In the genomic region with DNA sequence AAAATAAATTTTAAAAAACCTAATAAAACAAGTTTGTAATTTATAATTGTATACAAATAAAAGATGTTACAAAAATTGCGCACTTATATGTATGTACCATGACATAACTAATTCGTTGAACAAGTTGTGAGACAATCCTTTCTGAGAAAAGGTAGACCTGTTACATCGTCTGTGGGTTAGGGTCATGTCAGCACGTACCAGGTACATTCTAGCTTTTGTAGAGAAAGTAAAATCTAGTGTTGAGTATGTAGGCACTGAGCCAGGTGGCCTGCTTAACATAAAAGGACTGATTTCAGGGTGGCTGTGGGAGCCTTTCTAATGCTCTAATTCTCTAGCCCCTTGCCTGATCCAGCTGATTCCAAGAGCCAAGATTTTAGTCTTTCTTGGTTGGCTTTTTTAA, we compare ENCODE assay signal across 8 cellular contexts. TPM values are rescaled to one million over a fixed set of nuclear protein-coding genes. Genes with fewer than 3 reads are reported as not detected.
A peak's percentile ranks its signal among the peaks of the same experiment; 100 is the strongest.
DNase-seq lines count a peak whose midpoint lies in the region; ATAC-seq, FAIRE-seq and TF ChIP-seq lines count a peak whose summit lies in the region.

No MANE protein-coding gene starts in this region.

- TF ChIP-seq POLR2A in HepG2 (IDR thresholded peaks at IDR 0.05; ENCODE audit: insufficient read depth in 1 of 2, low read depth in 2 of 2, low read length in 2 of 2), result no peak
- no peak for TF ChIP-seq POLR2A in vagina (IDR thresholded peaks at IDR 0.05)

- intact Hi-C loops in left ventricle myocardium superior (cut with micrococcal nuclease) (no loop called here), HepG2 (cut with micrococcal nuclease; ENCODE audit: unreplicated experiment) (loop anchor here (1.0 to 5.0 kb wide), 2 partner anchors 11 to 163 kb away; a partner anchor contains a TSS), vagina (cut with DNase I) (no loop called here)

- H3K27me3 ChIP-seq in right atrium auricular region (no peaks in the 10 kb centered on the region), HepG2 (ENCODE audit: control insufficient read depth in 1 of 2, insufficient read depth in 2 of 2, low read length in 2 of 2) (no peaks in the 10 kb centered on the region), vagina (no peaks in the 10 kb centered on the region)

- peak overlapping the region; percentile 89 for H3K4me2 ChIP-seq in HepG2 (ENCODE audit: low read depth, low read length)

- H3K4me1 ChIP-seq in right atrium auricular region (peaks cover 0 to 27% of the 10 kb centered on the region in 2 donors), HepG2 (ENCODE audit: insufficient read depth, low read length) (peaks cover 44% of the 10 kb centered on the region), vagina (peaks cover 14% of the 10 kb centered on the region)

- peak overlapping the region; percentile 93 for H3K9ac ChIP-seq in HepG2 (ENCODE audit: insufficient read depth, low read depth, low read length)

- H3K4me3 ChIP-seq in right atrium auricular region (peak overlapping the region in 1 of 2 donors; percentile 82), HepG2 (replicated peaks in 1 of 3; ENCODE audit: insufficient read depth in 1 of 3, low read depth in 2 of 3, low read length in 3 of 3) (peak overlapping the region; percentile 75 to 95 (median 86)), vagina (peak overlapping the region; percentile 64 to 98)

- no TSS peak for BruUV-seq in HepG2 (replicated peaks; lab: Mats Ljungman, UMichigan)

- POLR2A ChIA-PET in HepG2 (lab: Yijun Ruan, JAX), result interaction anchor here (0.6 to 7.3 kb wide), 8 partner anchors 10 to 802 kb away, joined by 3 to 147 read pairs (median 8); a partner anchor contains a TSS

- H3K9me3 Mint-ChIP-seq in activated naive CD8-positive, alpha-beta T cell treated with anti-CD3 and anti-CD28 coated beads for 36 hours, result no peaks in the 10 kb centered on the region

- CTCF ChIA-PET in HepG2 (lab: Yijun Ruan, JAX; ENCODE audit: low intra/inter-chr PET ratio, low total read pairs), result no interaction called here

- no peak for DNase-seq in right atrium auricular region (ENCODE audit: low spot score)
- no peak for DNase-seq in left ventricle myocardium superior
- DNase-seq in activated naive CD8-positive, alpha-beta T cell treated with anti-CD3 and anti-CD28 coated beads for 36 hours, result no peak
- no peak for DNase-seq in HepG2 (ENCODE audit: low spot score)
- DNase-seq in vagina (ENCODE audit: extremely low spot score in 2 of 2), result no peak

- H3K27me3 Mint-ChIP-seq in activated naive CD8-positive, alpha-beta T cell treated with anti-CD3 and anti-CD28 coated beads for 36 hours, result no peaks in the 10 kb centered on the region

- H3K79me2 ChIP-seq in HepG2 (ENCODE audit: insufficient read depth, low read length), result no peaks in the 10 kb centered on the region

- TF ChIP-seq RAD21 in HepG2 (CRISPR knock-in tag; IDR thresholded peaks at IDR 0.05), result no peak

- H3K36me3 ChIP-seq in right atrium auricular region (peaks cover 21% of the 10 kb centered on the region), HepG2 (replicated peaks in 1 of 2; ENCODE audit: control insufficient read depth in 1 of 2, insufficient read depth in 2 of 2, low read length in 2 of 2) (peaks cover 11 to 16% of the 10 kb centered on the region in 2 experiments), vagina (peaks cover 0 to 26% of the 10 kb centered on the region in 2 donors)

- H3K9me3 ChIP-seq in right atrium auricular region (no peaks in the 10 kb centered on the region), HepG2 (ENCODE audit: low read length) (no peaks in the 10 kb centered on the region), vagina (no peaks in the 10 kb centered on the region)

- H4K20me1 ChIP-seq in HepG2 (ENCODE audit: insufficient read depth, low read length), result no peaks in the 10 kb centered on the region

- H3K27ac ChIP-seq in right atrium auricular region (peak overlapping the region; percentile 85 to 92), HepG2 (ENCODE audit: extremely low read length, insufficient read depth, low read length) (peak overlapping the region; percentile 94), vagina (peak overlapping the region; percentile 74)

- peaks cover 34% of the 10 kb centered on the region for H3K4me1 Mint-ChIP-seq in activated naive CD8-positive, alpha-beta T cell treated with anti-CD3 and anti-CD28 coated beads for 36 hours

- TF ChIP-seq CTCF in right atrium auricular region (IDR thresholded peaks at IDR 0.05) (no peak), HepG2 (CRISPR knock-in tag; IDR thresholded peaks at IDR 0.05) (no peak), vagina (IDR thresholded peaks at IDR 0.05) (no peak)

- WGBS in HepG2 (ENCODE audit: low lambda C conversion rate), result 63% methylated on average over 4 of the region's 4 CpGs

- TF ChIP-seq EP300 in HepG2 (IDR thresholded peaks at IDR 0.05; ENCODE audit: low read depth in 2 of 2, low read length in 2 of 2) (no peak), HepG2 (CRISPR knock-in tag; IDR thresholded peaks at IDR 0.05; ENCODE audit: borderline replicate concordance) (no peak)

- no peak for ATAC-seq in left ventricle myocardium superior
- ATAC-seq in HepG2, result peak; percentile 4
- ATAC-seq in GM21737 (IDR thresholded peaks at IDR 0.05; ENCODE audit: unreplicated experiment), result no peak
- no peak for ATAC-seq in GM21360 (IDR thresholded peaks at IDR 0.05; ENCODE audit: unreplicated experiment)
- no peak for ATAC-seq in HG03196 (IDR thresholded peaks at IDR 0.05; ENCODE audit: unreplicated experiment)

- no peak for FAIRE-seq in HepG2 (lab: Jason Lieb, UNC)

- peak overlapping the region; percentile 98 for H3K27ac Mint-ChIP-seq in activated naive CD8-positive, alpha-beta T cell treated with anti-CD3 and anti-CD28 coated beads for 36 hours

- peak overlapping the region; percentile 91 for H3K4me3 Mint-ChIP-seq in activated naive CD8-positive, alpha-beta T cell treated with anti-CD3 and anti-CD28 coated beads for 36 hours

- in situ Hi-C loops in HepG2 (cut with HindIII; ENCODE audit: extremely low pct_ligation_motif_present, low pct_unique_long_range_greater_than_20kb), result no loop called here

- H3K36me3 Mint-ChIP-seq in activated naive CD8-positive, alpha-beta T cell treated with anti-CD3 and anti-CD28 coated beads for 36 hours, result peaks cover 28% of the 10 kb centered on the region

- no peak overlapping the region for H2AFZ ChIP-seq in HepG2 (ENCODE audit: low read length)

RNA-seq across cellular contexts. Expression of a gene that starts 10.4 kb away (rescaled TPM):
- 10 to 100 TPM; 63.3 to 66.7 TPM for total RNA-seq in right atrium auricular region
- total RNA-seq in left ventricle myocardium superior, result 46.5 TPM
- 100 to 1,000 TPM; 193 to 200 TPM for total RNA-seq in activated naive CD8-positive, alpha-beta T cell treated with anti-CD3 and anti-CD28 coated beads for 36 hours
- 179 and 228 TPM in 2 replicates for total RNA-seq in HepG2 (2016; rRNA removed; fragmentation: Illumina TruSeq; extraction: Trizol)
- 34.8 and 36.3 TPM in 2 replicates for total RNA-seq in HepG2 (2016; cell fraction: cytosol; rRNA removed; fragmentation: Illumina TruSeq; extraction: Trizol; ENCODE audit: low read depth)
- 172 and 248 TPM in 2 replicates for total RNA-seq in HepG2 (2016; cell fraction: insoluble cytoplasmic fraction; rRNA removed; fragmentation: Illumina TruSeq; extraction: Trizol)
- total RNA-seq in HepG2 (2016; cell fraction: membrane; rRNA removed; fragmentation: Illumina TruSeq; extraction: Trizol), result 98.2 and 108 TPM in 2 replicates
- total RNA-seq in HepG2 (2016; cell fraction: nucleus; rRNA removed; fragmentation: Illumina TruSeq; extraction: Trizol), result 79.2 and 84.2 TPM in 2 replicates
- polyA plus RNA-seq in HepG2 (2011; rRNA removed), result 51.6 and 52.0 TPM in 2 replicates
- polyA plus RNA-seq in HepG2 (2011; cell fraction: cytosol; rRNA removed), result 40.8 and 57.7 TPM in 2 replicates
- 18.1 and 25.2 TPM in 2 replicates for polyA plus RNA-seq in HepG2 (2011; cell fraction: nucleus; rRNA removed)
- polyA plus RNA-seq in HepG2 (2012), result 116 and 118 TPM in 2 replicates
- 16.4 and 17.2 TPM in 2 replicates for polyA plus RNA-seq in HepG2 (2016; cell fraction: cytosol; fragmentation: Illumina TruSeq; extraction: Trizol; ENCODE audit: low read depth)
- polyA plus RNA-seq in HepG2 (2016; cell fraction: insoluble cytoplasmic fraction; fragmentation: Illumina TruSeq; extraction: Trizol; ENCODE audit: low read depth), result 182 and 194 TPM in 2 replicates
- polyA plus RNA-seq in HepG2 (2016; cell fraction: membrane; fragmentation: Illumina TruSeq; extraction: Trizol; ENCODE audit: low read depth), result 45.4 and 49.4 TPM in 2 replicates
- polyA plus RNA-seq in HepG2 (2016; cell fraction: nucleus; fragmentation: Illumina TruSeq; extraction: Trizol; ENCODE audit: insufficient read depth, low read depth), result 90.1 and 101 TPM in 2 replicates
- 58.1 and 94.4 TPM in 2 replicates for polyA minus RNA-seq in HepG2 (2011; rRNA and poly(A)+ RNA removed; ENCODE audit: low replicate concordance)
- polyA minus RNA-seq in HepG2 (2011; cell fraction: cytosol; rRNA and poly(A)+ RNA removed), result 36.1 and 48.1 TPM in 2 replicates
- 68.2 and 106 TPM in 2 replicates for polyA minus RNA-seq in HepG2 (2011; cell fraction: nucleus; rRNA and poly(A)+ RNA removed)
- 55.7 TPM for total RNA-seq in vagina

RNA-seq across cellular contexts. Expression of a gene that starts 26.0 kb away (rescaled TPM):
- total RNA-seq in right atrium auricular region (1 to 10 TPM in 1 of 2 donors, not detected in 1; 1.6 TPM), left ventricle myocardium superior (not detected), HepG2 (2016; rRNA removed; fragmentation: Illumina TruSeq; extraction: Trizol) (not detected in 2 replicates), vagina (not detected)
- not detected for total RNA-seq in activated naive CD8-positive, alpha-beta T cell treated with anti-CD3 and anti-CD28 coated beads for 36 hours
- total RNA-seq in HepG2 (2016; cell fraction: cytosol; rRNA removed; fragmentation: Illumina TruSeq; extraction: Trizol; ENCODE audit: low read depth), result not detected in 2 replicates
- not detected in 2 replicates for total RNA-seq in HepG2 (2016; cell fraction: insoluble cytoplasmic fraction; rRNA removed; fragmentation: Illumina TruSeq; extraction: Trizol)
- total RNA-seq in HepG2 (2016; cell fraction: membrane; rRNA removed; fragmentation: Illumina TruSeq; extraction: Trizol), result not detected in 2 replicates
- total RNA-seq in HepG2 (2016; cell fraction: nucleus; rRNA removed; fragmentation: Illumina TruSeq; extraction: Trizol), result not detected in 2 replicates
- not detected in 2 replicates for polyA plus RNA-seq in HepG2 (2011; rRNA removed)
- not detected in 2 replicates for polyA plus RNA-seq in HepG2 (2011; cell fraction: cytosol; rRNA removed)
- polyA plus RNA-seq in HepG2 (2011; cell fraction: nucleus; rRNA removed), result 0.12 and 0.51 TPM in 2 replicates
- not detected in 2 replicates for polyA plus RNA-seq in HepG2 (2012)
- polyA plus RNA-seq in HepG2 (2016; cell fraction: cytosol; fragmentation: Illumina TruSeq; extraction: Trizol; ENCODE audit: low read depth), result not detected in 2 replicates
- polyA plus RNA-seq in HepG2 (2016; cell fraction: insoluble cytoplasmic fraction; fragmentation: Illumina TruSeq; extraction: Trizol; ENCODE audit: low read depth), result not detected in 2 replicates
- polyA plus RNA-seq in HepG2 (2016; cell fraction: membrane; fragmentation: Illumina TruSeq; extraction: Trizol; ENCODE audit: low read depth), result not detected in 2 replicates
- not detected in 2 replicates for polyA plus RNA-seq in HepG2 (2016; cell fraction: nucleus; fragmentation: Illumina TruSeq; extraction: Trizol; ENCODE audit: insufficient read depth, low read depth)
- not detected in 2 replicates for polyA minus RNA-seq in HepG2 (2011; rRNA and poly(A)+ RNA removed; ENCODE audit: low replicate concordance)
- polyA minus RNA-seq in HepG2 (2011; cell fraction: cytosol; rRNA and poly(A)+ RNA removed), result not detected in 2 replicates
- polyA minus RNA-seq in HepG2 (2011; cell fraction: nucleus; rRNA and poly(A)+ RNA removed), result not detected in 2 replicates

RNA-seq across cellular contexts. Expression of a gene that starts 39.5 kb away (rescaled TPM):
- total RNA-seq in right atrium auricular region (10 to 100 TPM; 22.0 to 26.5 TPM), left ventricle myocardium superior (19.5 TPM), HepG2 (2016; rRNA removed; fragmentation: Illumina TruSeq; extraction: Trizol) (31.4 and 60.2 TPM in 2 replicates), vagina (30.2 TPM)
- 10 to 100 TPM; 53.6 to 55.7 TPM for total RNA-seq in activated naive CD8-positive, alpha-beta T cell treated with anti-CD3 and anti-CD28 coated beads for 36 hours
- total RNA-seq in HepG2 (2016; cell fraction: cytosol; rRNA removed; fragmentation: Illumina TruSeq; extraction: Trizol; ENCODE audit: low read depth), result 25.4 and 31.7 TPM in 2 replicates
- 32.0 and 60.7 TPM in 2 replicates for total RNA-seq in HepG2 (2016; cell fraction: insoluble cytoplasmic fraction; rRNA removed; fragmentation: Illumina TruSeq; extraction: Trizol)
- 38.9 and 45.0 TPM in 2 replicates for total RNA-seq in HepG2 (2016; cell fraction: membrane; rRNA removed; fragmentation: Illumina TruSeq; extraction: Trizol)
- 42.6 and 49.4 TPM in 2 replicates for total RNA-seq in HepG2 (2016; cell fraction: nucleus; rRNA removed; fragmentation: Illumina TruSeq; extraction: Trizol)
- 38.3 and 42.3 TPM in 2 replicates for polyA plus RNA-seq in HepG2 (2011; rRNA removed)
- polyA plus RNA-seq in HepG2 (2011; cell fraction: cytosol; rRNA removed), result 43.4 and 51.8 TPM in 2 replicates
- polyA plus RNA-seq in HepG2 (2011; cell fraction: nucleus; rRNA removed), result 30.8 and 35.3 TPM in 2 replicates
- 51.7 and 54.0 TPM in 2 replicates for polyA plus RNA-seq in HepG2 (2012)
- polyA plus RNA-seq in HepG2 (2016; cell fraction: cytosol; fragmentation: Illumina TruSeq; extraction: Trizol; ENCODE audit: low read depth), result 38.7 and 48.0 TPM in 2 replicates
- polyA plus RNA-seq in HepG2 (2016; cell fraction: insoluble cytoplasmic fraction; fragmentation: Illumina TruSeq; extraction: Trizol; ENCODE audit: low read depth), result 35.6 and 38.7 TPM in 2 replicates
- 44.3 and 50.0 TPM in 2 replicates for polyA plus RNA-seq in HepG2 (2016; cell fraction: membrane; fragmentation: Illumina TruSeq; extraction: Trizol; ENCODE audit: low read depth)
- polyA plus RNA-seq in HepG2 (2016; cell fraction: nucleus; fragmentation: Illumina TruSeq; extraction: Trizol; ENCODE audit: insufficient read depth, low read depth), result 94.9 and 101 TPM in 2 replicates
- 28.5 and 45.2 TPM in 2 replicates for polyA minus RNA-seq in HepG2 (2011; rRNA and poly(A)+ RNA removed; ENCODE audit: low replicate concordance)
- polyA minus RNA-seq in HepG2 (2011; cell fraction: cytosol; rRNA and poly(A)+ RNA removed), result 16.2 and 20.4 TPM in 2 replicates
- polyA minus RNA-seq in HepG2 (2011; cell fraction: nucleus; rRNA and poly(A)+ RNA removed), result 9.7 and 11.9 TPM in 2 replicates
